ENCODE assay signal across 28 cellular contexts in genomic region chr2:105578166-105578565, GRCh38.
"Had no signal": no experiment of that assay in that cellular context is flagged by ENCODE, and none has a peak within 500 bp of the region (broad histone marks: within the 10 kb centered on the region; RNA-seq: fewer than 3 reads in every experiment).

No MANE protein-coding gene starts in this region.

- H3K27me3 ChIP-seq: left lung, pancreas, tibial nerve, upper lobe of left lung had no signal

- H3K4me3 Mint-ChIP-seq: mesothelial cell of epicardium; naive thymus-derived CD4-positive, alpha-beta T cell; nephron; neural crest cell; stimulated activated memory B cell treated with anti-CD40 and anti-IgM and Interleukin-4, amounts not matched to agents 10 μg/mL and 1 μg/mL and 100 μg/mL, for 72 hours; stimulated activated naive CD8-positive, alpha-beta T cell treated with anti-CD3 and anti-CD28 coated beads, Interleukin-15, amount 100 ng/mL, for 72 hours had no signal

- H3K9me3 ChIP-seq: heart right ventricle, left lung, lower lobe of right lung, pancreas, prostate gland, spleen, tibial nerve, upper lobe of left lung had no signal

- H3K9me3 Mint-ChIP-seq: mesothelial cell of epicardium; naive thymus-derived CD4-positive, alpha-beta T cell; nephron; neural crest cell; stimulated activated memory B cell treated with anti-CD40 and anti-IgM and Interleukin-4, amounts not matched to agents 10 μg/mL and 1 μg/mL and 100 μg/mL, for 72 hours; stimulated activated naive CD8-positive, alpha-beta T cell treated with anti-CD3 and anti-CD28 coated beads, Interleukin-15, amount 100 ng/mL, for 72 hours had no signal

- H3K27ac ChIP-seq: left lung, lower lobe of right lung, pancreas, prostate gland, skin epidermis, tibial nerve, upper lobe of left lung had no signal

- H3K27me3 Mint-ChIP-seq: stimulated activated naive CD8-positive, alpha-beta T cell treated with anti-CD3 and anti-CD28 coated beads, Interleukin-15, amount 100 ng/mL, for 72 hours had no signal

- H3K4me3 ChIP-seq: heart right ventricle, left lung, lower lobe of right lung, pancreas, prostate gland, skin epidermis, spleen, tibial nerve, upper lobe of left lung had no signal

- DNase-seq: heart right ventricle; hippocampal formation; kidney glomerular epithelial cell; left cardiac atrium; left lung; lower lobe of right lung; mammary epithelial cell; mesenchymal stem cell; naive thymus-derived CD4-positive, alpha-beta T cell; nucleus accumbens; pancreas; retina; right cardiac atrium; spleen; stimulated activated CD4-positive, alpha-beta T cell treated with anti-CD3 and anti-CD28 coated beads, Interleukin-4, amount 100 ng/mL, for 4 hours; stimulated activated CD8-positive, alpha-beta memory T cell treated with anti-CD3 and anti-CD28 coated beads, Interleukin-4, amount 100 ng/mL, for 48 hours; stimulated activated naive CD4-positive, alpha-beta T cell treated with Interleukin-2 at 50 U/mL for 16 hours; stimulated activated naive CD8-positive, alpha-beta T cell treated with anti-CD3 and anti-CD28 coated beads, Interleukin-15, amount 100 ng/mL, for 72 hours; substantia nigra; upper lobe of left lung had no signal

- ATAC-seq: heart right ventricle; left cardiac atrium; left lung; lower lobe of right lung; naive thymus-derived CD4-positive, alpha-beta T cell; pancreas; right cardiac atrium; sciatic nerve; stimulated activated memory B cell treated with anti-CD40 and anti-IgM and Interleukin-4, amounts not matched to agents 10 μg/mL and 1 μg/mL and 100 μg/mL, for 72 hours; stimulated activated naive CD8-positive, alpha-beta T cell treated with anti-CD3 and anti-CD28 coated beads, Interleukin-15, amount 100 ng/mL, for 72 hours had no signal

- H3K36me3 Mint-ChIP-seq: mesothelial cell of epicardium; naive thymus-derived CD4-positive, alpha-beta T cell; stimulated activated memory B cell treated with anti-CD40 and anti-IgM and Interleukin-4, amounts not matched to agents 10 μg/mL and 1 μg/mL and 100 μg/mL, for 72 hours had no signal

- H3K27ac Mint-ChIP-seq: mesothelial cell of epicardium; nephron; stimulated activated memory B cell treated with anti-CD40 and anti-IgM and Interleukin-4, amounts not matched to agents 10 μg/mL and 1 μg/mL and 100 μg/mL, for 72 hours; stimulated activated naive CD8-positive, alpha-beta T cell treated with anti-CD3 and anti-CD28 coated beads, Interleukin-15, amount 100 ng/mL, for 72 hours had no signal

- H3K4me1 ChIP-seq: left lung, lower lobe of right lung, pancreas, prostate gland had no signal

- H3K36me3 ChIP-seq: heart right ventricle, left lung, lower lobe of right lung, pancreas, prostate gland, spleen, tibial nerve, upper lobe of left lung had no signal
